ENCODE assay signal across 22 cellular contexts in the genomic region with DNA sequence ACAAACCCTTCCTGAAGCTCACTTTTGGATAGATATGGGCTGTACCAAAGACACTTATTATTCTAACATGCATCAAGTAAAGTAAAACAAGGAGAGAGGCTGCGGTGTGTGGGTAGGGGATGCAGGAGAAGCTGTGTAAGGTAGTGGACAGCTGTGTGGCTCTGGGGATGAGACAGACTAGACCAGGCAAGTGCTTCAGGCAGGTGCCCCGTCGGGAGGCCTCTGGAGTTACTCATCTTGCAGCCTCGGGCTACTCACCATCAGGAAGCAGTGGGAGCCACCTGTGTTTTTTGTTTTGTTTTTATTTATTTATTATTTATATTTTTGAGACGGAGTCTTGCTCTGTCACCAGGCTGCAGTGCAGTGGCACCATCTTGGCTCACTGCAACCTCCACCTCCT.
"Had no signal": no experiment of that assay in that cellular context is flagged by ENCODE, and none has a peak within 500 bp of the region (broad histone marks: within the 10 kb centered on the region; RNA-seq: fewer than 3 reads in every experiment).

No MANE protein-coding gene starts in this region.

- H3K4me1 ChIP-seq: sigmoid colon, upper lobe of left lung had no signal

- H3K27ac ChIP-seq: sigmoid colon, thoracic aorta, upper lobe of left lung, VCaP had no signal

- H3K36me3 Mint-ChIP-seq: natural killer cell treated with Interleukin-12 subunit alpha and Interleukin-12 subunit beta and Interleukin-15 and Interleukin-18, amount 100 ng/mL, for 72 hours had no signal

- ATAC-seq: natural killer cell treated with Interleukin-12 subunit alpha and Interleukin-12 subunit beta and Interleukin-15 and Interleukin-18, amount 100 ng/mL, for 72 hours; SK-N-SH treated with all-trans-retinoic acid at 6 μM for 48 hours had no signal

- H3K9me3 Mint-ChIP-seq: activated naive CD4-positive, alpha-beta T cell treated with anti-CD3 and anti-CD28 coated beads, Interleukin-2, amount 50 U/mL, for 24 hours; activated T-helper 1 cell treated with anti-CD3 and anti-CD28 coated beads, Interleukin-12 subunit alpha, Interleukin-12 subunit beta, Interleukin-2, Interleukin-4 antibody, amounts not matched to agents 30 ng/mL and 10 ng/mL and 1 ng/mL, durations not matched to agents 14 hours and 24 hours and 36 hours; memory B cell; natural killer cell treated with Interleukin-12 subunit alpha and Interleukin-12 subunit beta and Interleukin-15 and Interleukin-18, amount 100 ng/mL, for 72 hours had no signal

- DNase-seq: activated CD4-positive, alpha-beta T cell treated with anti-CD3 and anti-CD28 coated beads, Interleukin-2, amount 50 U/mL, for 48 hours; activated CD4-positive, CD25-positive, alpha-beta regulatory T cell treated with anti-CD3 and anti-CD28 coated beads, Interleukin-2, amount 50 U/mL, for 72 hours; activated gamma-delta T cell treated with Interleukin-2 at 50 U/mL for 16 hours; amniotic stem cell; erythroblast; foreskin melanocyte; glutamatergic neuron; hippocampal formation; retina; sigmoid colon; stimulated activated CD4-positive, alpha-beta T cell treated with anti-CD3 and anti-CD28 coated beads, Interleukin-2, amount 100 ng/mL, for 48 hours; stimulated activated CD8-positive, alpha-beta memory T cell treated with anti-CD3 and anti-CD28 coated beads, Interleukin-4, amount 100 ng/mL, for 48 hours; stimulated activated naive CD4-positive, alpha-beta T cell; upper lobe of left lung had no signal

- H3K9me3 ChIP-seq: sigmoid colon, thoracic aorta, upper lobe of left lung had no signal

- H3K27me3 Mint-ChIP-seq: activated naive CD4-positive, alpha-beta T cell treated with anti-CD3 and anti-CD28 coated beads, Interleukin-2, amount 50 U/mL, for 24 hours; memory B cell; natural killer cell treated with Interleukin-12 subunit alpha and Interleukin-12 subunit beta and Interleukin-15 and Interleukin-18, amount 100 ng/mL, for 72 hours; progenitor cell of endocrine pancreas had no signal

- H3K4me3 ChIP-seq: sigmoid colon, thoracic aorta, upper lobe of left lung had no signal

- H3K27ac Mint-ChIP-seq: activated naive CD4-positive, alpha-beta T cell treated with anti-CD3 and anti-CD28 coated beads, Interleukin-2, amount 50 U/mL, for 24 hours; activated T-helper 1 cell treated with anti-CD3 and anti-CD28 coated beads, Interleukin-12 subunit alpha, Interleukin-12 subunit beta, Interleukin-2, Interleukin-4 antibody, amounts not matched to agents 30 ng/mL and 10 ng/mL and 1 ng/mL, durations not matched to agents 14 hours and 24 hours and 36 hours; memory B cell; progenitor cell of endocrine pancreas had no signal

- H3K4me3 Mint-ChIP-seq: activated naive CD4-positive, alpha-beta T cell treated with anti-CD3 and anti-CD28 coated beads, Interleukin-2, amount 50 U/mL, for 24 hours; activated T-helper 1 cell treated with anti-CD3 and anti-CD28 coated beads, Interleukin-12 subunit alpha, Interleukin-12 subunit beta, Interleukin-2, Interleukin-4 antibody, amounts not matched to agents 30 ng/mL and 10 ng/mL and 1 ng/mL, durations not matched to agents 14 hours and 24 hours and 36 hours; memory B cell; natural killer cell treated with Interleukin-12 subunit alpha and Interleukin-12 subunit beta and Interleukin-15 and Interleukin-18, amount 100 ng/mL, for 72 hours had no signal

- H3K4me1 Mint-ChIP-seq: activated naive CD4-positive, alpha-beta T cell treated with anti-CD3 and anti-CD28 coated beads, Interleukin-2, amount 50 U/mL, for 24 hours; memory B cell had no signal

- H3K27me3 ChIP-seq: sigmoid colon, upper lobe of left lung had no signal
